In genomic region chr22:30643055-30643875, GRCh38 we compare ENCODE assay signal across 16 cellular contexts. TPM values are rescaled to one million over a fixed set of nuclear protein-coding genes. Genes with fewer than 3 reads are reported as not detected.
DNase-seq lines count a peak whose midpoint lies in the region; ATAC-seq lines count a peak whose summit lies in the region.
"Had no signal": no experiment of that assay in that cellular context is flagged by ENCODE, and none has a peak within 500 bp of the region (broad histone marks: within the 10 kb centered on the region; RNA-seq: fewer than 3 reads in every experiment).

No MANE protein-coding gene starts in this region.

- H3K4me1 Mint-ChIP-seq in activated T-cell treated with anti-CD3 and anti-CD28 coated beads, Interleukin-2, amount 50 U/mL, for 24 hours (ENCODE audit: low read depth) = peaks cover 42% of the 10 kb centered on the region
- H3K4me1 Mint-ChIP-seq in activated T-helper 17 cell treated with anti-CD3 and anti-CD28 coated beads, Interleukin-2, amount 50 U/mL, for 72 hours = peaks cover 23% of the 10 kb centered on the region
- H3K4me1 Mint-ChIP-seq in stimulated activated effector memory CD8-positive, alpha-beta T cell treated with anti-CD3 and anti-CD28 coated beads, Interleukin-12 subunit alpha, Interleukin-12 subunit beta, amount 100 ng/mL, for 72 hours = peaks cover 33% of the 10 kb centered on the region

- no peaks in the 10 kb centered on the region for H3K27me3 Mint-ChIP-seq in activated T-cell treated with anti-CD3 and anti-CD28 coated beads, Interleukin-2, amount 50 U/mL, for 24 hours
- no peaks in the 10 kb centered on the region for H3K27me3 Mint-ChIP-seq in activated T-helper 17 cell treated with anti-CD3 and anti-CD28 coated beads, Interleukin-2, amount 50 U/mL, for 72 hours
- H3K27me3 Mint-ChIP-seq: dendritic cell treated with granulocyte-macrophage colony-stimulating factor and Interleukin-4, amounts not matched to agents 40 ng/mL and 50 ng/mL, for 4 days; stimulated activated naive B cell treated with anti-CD40 and anti-IgM and Interleukin-4, amounts not matched to agents 10 μg/mL and 1 μg/mL and 100 μg/mL, for 72 hours had no signal

- peak overlapping the region; percentile 96 for H3K27ac Mint-ChIP-seq in activated T-cell treated with anti-CD3 and anti-CD28 coated beads, Interleukin-2, amount 50 U/mL, for 24 hours
- H3K27ac Mint-ChIP-seq in activated T-helper 17 cell treated with anti-CD3 and anti-CD28 coated beads, Interleukin-2, amount 50 U/mL, for 72 hours = peak overlapping the region; percentile 96
- peak overlapping the region; percentile 94 for H3K27ac Mint-ChIP-seq in stimulated activated effector memory CD8-positive, alpha-beta T cell treated with anti-CD3 and anti-CD28 coated beads, Interleukin-12 subunit alpha, Interleukin-12 subunit beta, amount 100 ng/mL, for 72 hours
- H3K27ac Mint-ChIP-seq: nephron; stimulated activated naive B cell treated with anti-CD40 and anti-IgM and Interleukin-4, amounts not matched to agents 10 μg/mL and 1 μg/mL and 100 μg/mL, for 72 hours had no signal

- intact Hi-C loops in left cardiac atrium (cut with DNase I) = no loop called here

- no peak for DNase-seq in activated T-cell treated with anti-CD3 and anti-CD28 coated beads, Interleukin-2, amount 50 U/mL, for 24 hours
- DNase-seq in activated T-cell treated with anti-CD3 and anti-CD28 coated beads, Interleukin-2, amount 50 U/mL, for 48 hours = no peak
- DNase-seq in left cardiac atrium (no peak), mesenteric fat pad (ENCODE audit: low spot score) (no peak)
- no peak for DNase-seq in stimulated activated effector memory CD8-positive, alpha-beta T cell treated with anti-CD3 and anti-CD28 coated beads, Interleukin-12 subunit alpha, Interleukin-12 subunit beta, amount 100 ng/mL, for 72 hours (ENCODE audit: low spot score in 2 of 2)
- DNase-seq: COR-L47; NCI-H1092; NK-92 treated with Interleukin-12 subunit alpha and Interleukin-12 subunit beta, amount 100 ng/mL, for 24 hours; stimulated activated naive B cell treated with anti-CD40 and anti-IgM and Interleukin-4, amounts not matched to agents 10 μg/mL and 1 μg/mL and 100 μg/mL, for 72 hours had no signal

- peaks cover 22% of the 10 kb centered on the region for H3K36me3 Mint-ChIP-seq in activated T-cell treated with anti-CD3 and anti-CD28 coated beads, Interleukin-2, amount 50 U/mL, for 24 hours (ENCODE audit: low read depth)
- no peaks in the 10 kb centered on the region for H3K36me3 Mint-ChIP-seq in activated T-helper 17 cell treated with anti-CD3 and anti-CD28 coated beads, Interleukin-2, amount 50 U/mL, for 72 hours (ENCODE audit: low read depth)
- H3K36me3 Mint-ChIP-seq in stimulated activated effector memory CD8-positive, alpha-beta T cell treated with anti-CD3 and anti-CD28 coated beads, Interleukin-12 subunit alpha, Interleukin-12 subunit beta, amount 100 ng/mL, for 72 hours = peaks cover 23% of the 10 kb centered on the region

- peak overlapping the region; percentile 59 for H3K4me3 Mint-ChIP-seq in activated T-cell treated with anti-CD3 and anti-CD28 coated beads, Interleukin-2, amount 50 U/mL, for 24 hours
- peak overlapping the region; percentile 71 for H3K4me3 Mint-ChIP-seq in activated T-helper 17 cell treated with anti-CD3 and anti-CD28 coated beads, Interleukin-2, amount 50 U/mL, for 72 hours
- peak overlapping the region; percentile 49 for H3K4me3 Mint-ChIP-seq in stimulated activated effector memory CD8-positive, alpha-beta T cell treated with anti-CD3 and anti-CD28 coated beads, Interleukin-12 subunit alpha, Interleukin-12 subunit beta, amount 100 ng/mL, for 72 hours
- H3K4me3 Mint-ChIP-seq: dendritic cell treated with granulocyte-macrophage colony-stimulating factor and Interleukin-4, amounts not matched to agents 40 ng/mL and 50 ng/mL, for 4 days; nephron; stimulated activated naive B cell treated with anti-CD40 and anti-IgM and Interleukin-4, amounts not matched to agents 10 μg/mL and 1 μg/mL and 100 μg/mL, for 72 hours had no signal

- peaks cover 4% of the 10 kb centered on the region for H3K9me3 Mint-ChIP-seq in activated T-cell treated with anti-CD3 and anti-CD28 coated beads, Interleukin-2, amount 50 U/mL, for 24 hours
- H3K9me3 Mint-ChIP-seq in activated T-helper 17 cell treated with anti-CD3 and anti-CD28 coated beads, Interleukin-2, amount 50 U/mL, for 72 hours = no peaks in the 10 kb centered on the region
- no peaks in the 10 kb centered on the region for H3K9me3 Mint-ChIP-seq in stimulated activated effector memory CD8-positive, alpha-beta T cell treated with anti-CD3 and anti-CD28 coated beads, Interleukin-12 subunit alpha, Interleukin-12 subunit beta, amount 100 ng/mL, for 72 hours
- H3K9me3 Mint-ChIP-seq: dendritic cell treated with granulocyte-macrophage colony-stimulating factor and Interleukin-4, amounts not matched to agents 40 ng/mL and 50 ng/mL, for 4 days; nephron; stimulated activated naive B cell treated with anti-CD40 and anti-IgM and Interleukin-4, amounts not matched to agents 10 μg/mL and 1 μg/mL and 100 μg/mL, for 72 hours had no signal

- ATAC-seq in activated T-helper 17 cell treated with anti-CD3 and anti-CD28 coated beads, Interleukin-2, amount 50 U/mL, for 72 hours (replicated peaks) = no peak
- peak; percentile 44 to 50 for ATAC-seq in left cardiac atrium
- no peak for ATAC-seq in stimulated activated effector memory CD8-positive, alpha-beta T cell treated with anti-CD3 and anti-CD28 coated beads, Interleukin-12 subunit alpha, Interleukin-12 subunit beta, amount 100 ng/mL, for 72 hours
- no peak for ATAC-seq in GM21390 (IDR thresholded peaks at IDR 0.05; ENCODE audit: unreplicated experiment)
- no peak for ATAC-seq in HG02885 (IDR thresholded peaks at IDR 0.05; ENCODE audit: poor library complexity, unreplicated experiment)
- ATAC-seq: esophagus mucosa, sciatic nerve had no signal

RNA-seq across cellular contexts. Expression of gene SLC35E4, which starts 7.7 kb away (rescaled TPM):
- total RNA-seq in activated T-helper 17 cell treated with anti-CD3 and anti-CD28 coated beads, Interleukin-2, amount 50 U/mL, for 72 hours = 10 to 100 TPM in 1 of 2 donors, 1 to 10 TPM in 1; 5.8 to 16.1 TPM
- 1 to 10 TPM; 2.3 to 5.3 TPM for total RNA-seq in left cardiac atrium
- total RNA-seq in mesenteric fat pad = 3.7 TPM

RNA-seq across cellular contexts. Expression of gene DUSP18, which starts 24.4 kb away (rescaled TPM):
- 1 to 10 TPM; 9.6 to 9.7 TPM for total RNA-seq in activated T-helper 17 cell treated with anti-CD3 and anti-CD28 coated beads, Interleukin-2, amount 50 U/mL, for 72 hours
- 1 to 10 TPM; 3.8 to 5.6 TPM for total RNA-seq in left cardiac atrium
- 6.8 TPM for total RNA-seq in mesenteric fat pad

RNA-seq across cellular contexts. Expression of gene TCN2, which starts 36.3 kb away (rescaled TPM):
- 1 to 10 TPM in 1 of 2 donors, under 1 TPM in 1; 0.58 to 1.6 TPM for total RNA-seq in activated T-helper 17 cell treated with anti-CD3 and anti-CD28 coated beads, Interleukin-2, amount 50 U/mL, for 72 hours
- total RNA-seq in left cardiac atrium = 10 to 100 TPM; 20.9 to 21.3 TPM
- 46.5 TPM for total RNA-seq in mesenteric fat pad

RNA-seq across cellular contexts. Expression of gene OSBP2, which starts 51.4 kb away (rescaled TPM):
- total RNA-seq in activated T-helper 17 cell treated with anti-CD3 and anti-CD28 coated beads, Interleukin-2, amount 50 U/mL, for 72 hours = 10 to 100 TPM in 1 of 2 donors, 1 to 10 TPM in 1; 3.1 to 16.7 TPM
- total RNA-seq in left cardiac atrium (10 to 100 TPM in 1 of 2 donors, 1 to 10 TPM in 1; 4.9 to 11.6 TPM), mesenteric fat pad (1.4 TPM)

RNA-seq across cellular contexts. Expression of gene PES1, which starts 51.6 kb away (rescaled TPM):
- 100 to 1,000 TPM in 1 of 2 donors, 10 to 100 TPM in 1; 63.6 to 124 TPM for total RNA-seq in activated T-helper 17 cell treated with anti-CD3 and anti-CD28 coated beads, Interleukin-2, amount 50 U/mL, for 72 hours
- total RNA-seq in left cardiac atrium (10 to 100 TPM; 23.0 to 38.9 TPM), mesenteric fat pad (59.4 TPM)

Comparison
In these comparisons a context has a peak if more than half of its experiments do, and no peak if none do; other contexts are left out.
1. ATAC-seq: peak in left cardiac atrium (2 of 2); none in activated T-helper 17 cell treated with anti-CD3 and anti-CD28 coated beads, Interleukin-2, amount 50 U/mL, for 72 hours (single experiment), stimulated activated effector memory CD8-positive, alpha-beta T cell treated with anti-CD3 and anti-CD28 coated beads, Interleukin-12 subunit alpha, Interleukin-12 subunit beta, amount 100 ng/mL, for 72 hours (single experiment), GM21390 (single experiment) and HG02885 (single experiment).
2. RNA of gene TCN2, which starts 36.3 kb away (total RNA-seq): 46.5 TPM in mesenteric fat pad (single experiment) and 20.9 to 21.3 TPM in left cardiac atrium; 0.58 to 1.6 TPM in activated T-helper 17 cell treated with anti-CD3 and anti-CD28 coated beads, Interleukin-2, amount 50 U/mL, for 72 hours; every median in the first group is over 4 times any median in the second.
3. Peak in every context shown above with its lines, with median percentiles within 50 percentile points of each other: H3K27ac Mint-ChIP-seq and H3K4me3 Mint-ChIP-seq.